20 cellular contexts compared by ENCODE assay signal in genomic region chr16:10990378-10990777, GRCh38. TPM values are rescaled to one million over a fixed set of nuclear protein-coding genes. Genes with fewer than 3 reads are reported as not detected.
DNase-seq lines count a peak whose midpoint lies in the region; ATAC-seq and TF ChIP-seq lines count a peak whose summit lies in the region.
"Had no signal": no experiment of that assay in that cellular context is flagged by ENCODE, and none has a peak within 500 bp of the region (broad histone marks: within the 10 kb centered on the region; RNA-seq: fewer than 3 reads in every experiment).

No MANE protein-coding gene starts in this region.

- CTCF ChIA-PET in AG04450 (lab: Charles Lee) = interaction anchor here (0.5 to 1.2 kb wide), 4 partner anchors 36 to 267 kb away, joined by 3 to 4 read pairs (median 4); no protein-coding TSS in a partner anchor

- H3K4me3 Mint-ChIP-seq in T-helper 2 cell treated with Interferon-gamma antibody and Interleukin-4, amounts not matched to agents 5 μg/mL and 100 μg/mL, for 36 hours = no peak overlapping the region
- H3K4me3 Mint-ChIP-seq in activated naive CD8-positive, alpha-beta T cell treated with anti-CD3 and anti-CD28 coated beads, Interleukin-2, amount 50 U/mL, for 24 hours = no peak overlapping the region
- H3K4me3 Mint-ChIP-seq: effector memory CD8-positive, alpha-beta T cell had no signal

- DNase-seq in T-helper 2 cell treated with Interferon-gamma antibody and Interleukin-4, amounts not matched to agents 5 μg/mL and 100 μg/mL, for 36 hours (ENCODE audit: low spot score) = no peak
- DNase-seq in T-helper 2 cell (no peak), AG04450 (ENCODE audit: low read depth, low spot score) (no peak), NCI-H69 (lab: John Stamatoyannopoulos, UW) (peak; percentile 45), osteoblast (ENCODE audit: insufficient read length, low spot score, missing footprints) (no peak)
- DNase-seq in activated naive CD8-positive, alpha-beta T cell treated with anti-CD3 and anti-CD28 coated beads, Interleukin-2, amount 50 U/mL, for 24 hours = no peak
- DNase-seq: brain microvascular endothelial cell; effector memory CD8-positive, alpha-beta T cell; foreskin fibroblast; GF-D8; NCI-H510A; retina; stimulated activated CD4-positive, alpha-beta T cell treated with anti-CD3 and anti-CD28 coated beads, Interleukin-2, amount 100 ng/mL, for 48 hours; stimulated activated naive CD4-positive, alpha-beta T cell had no signal

- peaks cover 61% of the 10 kb centered on the region for H3K36me3 Mint-ChIP-seq in T-helper 2 cell treated with Interferon-gamma antibody and Interleukin-4, amounts not matched to agents 5 μg/mL and 100 μg/mL, for 36 hours (ENCODE audit: low read depth)
- peaks cover 53% of the 10 kb centered on the region for H3K36me3 Mint-ChIP-seq in activated naive CD8-positive, alpha-beta T cell treated with anti-CD3 and anti-CD28 coated beads, Interleukin-2, amount 50 U/mL, for 24 hours (ENCODE audit: low read depth)

- H3K36me3 ChIP-seq in osteoblast (ENCODE audit: insufficient read depth, low read length) = peaks cover 22% of the 10 kb centered on the region
- H3K36me3 ChIP-seq: brain microvascular endothelial cell, thoracic aorta had no signal

- no peak overlapping the region for H2AFZ ChIP-seq in osteoblast (ENCODE audit: low read length)

- peak overlapping the region; percentile 54 for H3K27ac Mint-ChIP-seq in T-helper 2 cell treated with Interferon-gamma antibody and Interleukin-4, amounts not matched to agents 5 μg/mL and 100 μg/mL, for 36 hours
- H3K27ac Mint-ChIP-seq in activated naive CD8-positive, alpha-beta T cell treated with anti-CD3 and anti-CD28 coated beads, Interleukin-2, amount 50 U/mL, for 24 hours = peak overlapping the region; percentile 79

- peaks cover 31% of the 10 kb centered on the region for H3K4me1 ChIP-seq in osteoblast (ENCODE audit: insufficient read depth, low read length)

- no peaks in the 10 kb centered on the region for H3K79me2 ChIP-seq in osteoblast (ENCODE audit: insufficient read depth, low read length)

- no peaks in the 10 kb centered on the region for H3K27me3 ChIP-seq in AG04450 (ENCODE audit: control insufficient read depth, insufficient read depth, low read length)
- H3K27me3 ChIP-seq in osteoblast (ENCODE audit: insufficient read depth, low read length) = no peaks in the 10 kb centered on the region
- H3K27me3 ChIP-seq: brain microvascular endothelial cell, vagina had no signal

- no peak for ATAC-seq in activated naive CD8-positive, alpha-beta T cell treated with anti-CD3 and anti-CD28 coated beads, Interleukin-2, amount 50 U/mL, for 24 hours
- no peak for ATAC-seq in HG02678 (IDR thresholded peaks at IDR 0.05; ENCODE audit: unreplicated experiment)
- ATAC-seq in HG02884 (IDR thresholded peaks at IDR 0.05; ENCODE audit: unreplicated experiment) = no peak
- ATAC-seq: A549; effector memory CD8-positive, alpha-beta T cell had no signal

- H3K4me1 Mint-ChIP-seq in T-helper 2 cell treated with Interferon-gamma antibody and Interleukin-4, amounts not matched to agents 5 μg/mL and 100 μg/mL, for 36 hours (ENCODE audit: low read depth) = peaks cover 78% of the 10 kb centered on the region
- H3K4me1 Mint-ChIP-seq in activated naive CD8-positive, alpha-beta T cell treated with anti-CD3 and anti-CD28 coated beads, Interleukin-2, amount 50 U/mL, for 24 hours = peaks cover 74% of the 10 kb centered on the region

- POLR2A ChIA-PET in AG04450 (lab: Yijun Ruan, JAX) = no interaction called here

- no peaks in the 10 kb centered on the region for H3K9me3 Mint-ChIP-seq in T-helper 2 cell treated with Interferon-gamma antibody and Interleukin-4, amounts not matched to agents 5 μg/mL and 100 μg/mL, for 36 hours
- no peaks in the 10 kb centered on the region for H3K9me3 Mint-ChIP-seq in activated naive CD8-positive, alpha-beta T cell treated with anti-CD3 and anti-CD28 coated beads, Interleukin-2, amount 50 U/mL, for 24 hours
- H3K9me3 Mint-ChIP-seq: effector memory CD8-positive, alpha-beta T cell had no signal

- no peak overlapping the region for H3K4me2 ChIP-seq in osteoblast (ENCODE audit: insufficient read depth, low read length)
- H3K4me2 ChIP-seq: A549 had no signal

- TF ChIP-seq CTCF in AG04450 (IDR thresholded peaks at IDR 0.05; ENCODE audit: low read depth, low read length) (no peak), osteoblast (IDR thresholded peaks at IDR 0.05; ENCODE audit: extremely low read depth, low read depth, low read length) (no peak)

- no peaks in the 10 kb centered on the region for H4K20me1 ChIP-seq in osteoblast (ENCODE audit: insufficient read depth, low read length)

- H3K9me3 ChIP-seq in AG04450 (ENCODE audit: control insufficient read depth, insufficient read depth, low read length) (no peaks in the 10 kb centered on the region), osteoblast (ENCODE audit: low read depth, low read length) (no peaks in the 10 kb centered on the region)
- H3K9me3 ChIP-seq: A549, thoracic aorta, vagina had no signal

- no peak overlapping the region for H3K4me3 ChIP-seq in AG04450 (ENCODE audit: low read depth, low read length)
- H3K4me3 ChIP-seq in osteoblast (ENCODE audit: insufficient read depth, low read length) = no peak overlapping the region
- H3K4me3 ChIP-seq: A549, thoracic aorta, vagina had no signal

- H3K27ac ChIP-seq in AG04450 (ENCODE audit: low read depth, low read length) = peak overlapping the region; percentile 34
- no peak overlapping the region for H3K27ac ChIP-seq in osteoblast (ENCODE audit: low read depth, low read length)
- H3K27ac ChIP-seq: A549, thoracic aorta, vagina, VCaP had no signal

- H3K27me3 Mint-ChIP-seq in T-helper 2 cell treated with Interferon-gamma antibody and Interleukin-4, amounts not matched to agents 5 μg/mL and 100 μg/mL, for 36 hours (ENCODE audit: low read depth) = no peaks in the 10 kb centered on the region
- no peaks in the 10 kb centered on the region for H3K27me3 Mint-ChIP-seq in activated naive CD8-positive, alpha-beta T cell treated with anti-CD3 and anti-CD28 coated beads, Interleukin-2, amount 50 U/mL, for 24 hours
- H3K27me3 Mint-ChIP-seq: effector memory CD8-positive, alpha-beta T cell had no signal

RNA-seq across cellular contexts. Expression of gene CLEC16A, which starts 46.0 kb away (rescaled TPM):
- 11.9 and 13.7 TPM in 2 replicates for polyA plus RNA-seq in AG04450 (2011; rRNA removed)
- 43.9 and 49.8 TPM in 2 replicates for polyA minus RNA-seq in AG04450 (2011; rRNA and poly(A)+ RNA removed)
- total RNA-seq in osteoblast = 18.9 and 25.7 TPM in 2 replicates

RNA-seq across cellular contexts. Expression of gene DEXI, which starts 48.1 kb away (rescaled TPM):
- 37.3 and 49.3 TPM in 2 replicates for polyA plus RNA-seq in AG04450 (2011; rRNA removed)
- 30.8 and 35.0 TPM in 2 replicates for polyA minus RNA-seq in AG04450 (2011; rRNA and poly(A)+ RNA removed)
- total RNA-seq in osteoblast = 32.7 and 34.0 TPM in 2 replicates
